ENCODE assay signal across 2 cellular contexts in the genomic region with DNA sequence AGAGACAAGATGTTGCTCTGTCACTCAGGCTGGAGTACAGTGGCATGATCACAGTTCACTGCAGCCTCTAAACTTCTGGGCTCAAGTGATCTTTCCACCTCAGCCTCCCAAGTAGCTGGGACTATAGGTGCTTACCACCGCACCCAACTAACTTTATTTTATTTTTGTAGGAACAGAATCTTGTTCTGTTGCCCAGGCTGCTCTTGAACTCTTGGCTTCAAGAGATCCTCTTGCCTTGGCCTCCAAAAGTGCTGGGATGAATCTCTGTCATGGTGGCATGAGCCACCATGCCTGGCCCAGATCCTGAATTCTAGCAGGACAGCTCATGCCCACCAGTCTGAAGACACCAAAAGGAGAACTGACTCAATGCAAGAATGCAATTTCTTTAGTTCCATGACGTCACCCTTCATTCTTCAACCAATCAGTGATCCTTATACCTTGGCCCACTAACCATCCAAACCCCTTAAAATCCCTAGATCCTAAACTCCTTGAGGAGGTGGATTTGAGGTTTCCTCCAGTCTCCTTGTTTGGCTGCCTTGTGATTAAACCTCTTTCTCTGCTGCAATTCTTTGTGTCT.
TF ChIP-seq lines count a peak whose summit lies in the region.

No MANE protein-coding gene starts in this region.

TF ChIP-seq in HepG2, 621 proteins besides CTCF, POLR2A, EP300 and RAD21:
- TF ChIP-seq NFIC (IDR thresholded peaks at IDR 0.05; ENCODE audit: low read length), result no peak
- no peak for TF ChIP-seq ZBTB7B (CRISPR knock-in tag; IDR thresholded peaks at IDR 0.05)
- no peak for TF ChIP-seq ZBTB49 (CRISPR knock-in tag; IDR thresholded peaks at IDR 0.05; ENCODE audit: borderline replicate concordance)
- TF ChIP-seq ZNF75D (CRISPR knock-in tag; IDR thresholded peaks at IDR 0.05; ENCODE audit: borderline replicate concordance), result no peak
- no peak for TF ChIP-seq ZFAT (CRISPR knock-in tag; conservative IDR thresholded peaks at IDR 0.05)
- TF ChIP-seq NFKBIZ (CRISPR knock-in tag; IDR thresholded peaks at IDR 0.05), result no peak
- peak; percentile 98 for TF ChIP-seq ATF7 (IDR thresholded peaks at IDR 0.05)
- TF ChIP-seq ATF7 (CRISPR knock-in tag; IDR thresholded peaks at IDR 0.05), result no peak
- TF ChIP-seq SUZ12 (IDR thresholded peaks at IDR 0.05; ENCODE audit: low read depth, low read length), result no peak
- TF ChIP-seq ZNF451 (CRISPR knock-in tag; IDR thresholded peaks at IDR 0.05), result no peak
- no peak for TF ChIP-seq ZNF589 (CRISPR knock-in tag; conservative IDR thresholded peaks at IDR 0.05)
- TF ChIP-seq ZFP36L1 (CRISPR knock-in tag; IDR thresholded peaks at IDR 0.05), result no peak
- no peak for TF ChIP-seq ZNF253 (CRISPR knock-in tag; IDR thresholded peaks at IDR 0.05; ENCODE audit: borderline replicate concordance)
- peak; percentile 93 for TF ChIP-seq CREB1 (IDR thresholded peaks at IDR 0.05)
- TF ChIP-seq CREB1 (CRISPR knock-in tag; IDR thresholded peaks at IDR 0.05), result no peak
- TF ChIP-seq, protein P1, sequence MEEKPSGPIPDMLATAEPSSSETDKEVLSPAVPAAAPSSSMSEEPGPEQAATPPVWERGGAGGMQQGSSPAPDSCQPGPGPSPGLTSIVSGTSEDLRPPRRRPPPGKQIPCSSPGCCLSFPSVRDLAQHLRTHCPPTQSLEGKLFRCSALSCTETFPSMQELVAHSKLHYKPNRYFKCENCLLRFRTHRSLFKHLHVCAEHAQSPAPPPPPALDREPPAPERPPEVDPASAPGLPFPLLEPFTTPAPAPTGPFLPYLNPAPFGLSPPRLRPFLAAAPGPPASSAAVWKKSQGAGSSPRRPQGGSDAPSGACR (CRISPR knock-in tag; IDR thresholded peaks at IDR 0.05), result no peak

TF ChIP-seq in HEK293T, 16 proteins besides CTCF, POLR2A, EP300 and RAD21:
- TF ChIP-seq CTBP1 (IDR thresholded peaks at IDR 0.05; ENCODE audit: borderline replicate concordance) (no peak), FOXK2 (IDR thresholded peaks at IDR 0.05) (no peak), SP1 (IDR thresholded peaks at IDR 0.05) (no peak), NFRKB (IDR thresholded peaks at IDR 0.05) (no peak), L3MBTL2 (conservative IDR thresholded peaks at IDR 0.05) (no peak), ARNT (IDR thresholded peaks at IDR 0.05) (no peak), HDGF (IDR thresholded peaks at IDR 0.05; ENCODE audit: borderline replicate concordance) (no peak), SUZ12 (IDR thresholded peaks at IDR 0.05) (no peak), ELF4 (IDR thresholded peaks at IDR 0.05) (no peak), FOXA1 (IDR thresholded peaks at IDR 0.05) (no peak), ZNF384 (IDR thresholded peaks at IDR 0.05) (no peak), TARDBP (IDR thresholded peaks at IDR 0.05) (no peak), FOXM1 (IDR thresholded peaks at IDR 0.05; ENCODE audit: borderline replicate concordance) (no peak), BHLHE40 (IDR thresholded peaks at IDR 0.05; ENCODE audit: borderline replicate concordance) (no peak), LEF1 (IDR thresholded peaks at IDR 0.05; ENCODE audit: borderline replicate concordance) (no peak)
- TF ChIP-seq, protein P2, sequence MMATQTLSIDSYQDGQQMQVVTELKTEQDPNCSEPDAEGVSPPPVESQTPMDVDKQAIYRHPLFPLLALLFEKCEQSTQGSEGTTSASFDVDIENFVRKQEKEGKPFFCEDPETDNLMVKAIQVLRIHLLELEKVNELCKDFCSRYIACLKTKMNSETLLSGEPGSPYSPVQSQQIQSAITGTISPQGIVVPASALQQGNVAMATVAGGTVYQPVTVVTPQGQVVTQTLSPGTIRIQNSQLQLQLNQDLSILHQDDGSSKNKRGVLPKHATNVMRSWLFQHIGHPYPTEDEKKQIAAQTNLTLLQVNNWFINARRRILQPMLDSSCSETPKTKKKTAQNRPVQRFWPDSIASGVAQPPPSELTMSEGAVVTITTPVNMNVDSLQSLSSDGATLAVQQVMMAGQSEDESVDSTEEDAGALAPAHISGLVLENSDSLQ (IDR thresholded peaks at IDR 0.05), result no peak
